In the genomic region with DNA sequence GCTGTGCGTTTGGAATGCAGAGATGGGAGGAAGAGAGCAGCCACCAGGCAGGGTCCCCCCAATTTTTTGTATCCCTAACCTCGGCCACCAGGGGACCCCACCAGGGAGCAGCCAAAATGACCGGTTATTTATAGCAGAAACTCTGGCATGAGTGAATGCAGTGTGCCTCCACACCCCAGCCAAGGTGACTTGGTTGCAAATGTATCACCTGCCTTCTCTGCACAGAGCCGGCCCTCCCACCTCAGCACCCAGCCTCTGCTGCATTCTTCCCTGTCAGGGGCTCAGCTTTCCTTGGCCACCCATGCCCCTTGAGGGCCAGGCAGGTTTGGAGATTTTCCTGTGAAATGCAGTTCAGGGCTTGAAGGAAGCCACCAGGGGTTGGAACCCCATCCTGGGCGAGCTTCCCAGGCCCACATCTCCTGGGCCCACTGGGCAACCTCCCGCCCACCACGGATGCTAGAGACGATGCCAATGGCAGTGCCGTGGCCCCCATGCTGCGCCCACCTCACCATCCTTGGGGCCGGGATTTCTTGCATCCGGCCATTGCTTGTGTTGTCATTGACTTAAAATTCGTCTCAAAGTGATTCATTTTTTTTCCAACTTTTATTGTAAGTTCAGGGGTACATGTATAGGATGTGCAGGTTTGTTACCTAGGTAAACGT, we compare ENCODE assay signal across 24 cellular contexts.
DNase-seq lines count a peak whose midpoint lies in the region; ATAC-seq and TF ChIP-seq lines count a peak whose summit lies in the region.
"Had no signal": no experiment of that assay in that cellular context is flagged by ENCODE, and none has a peak within 500 bp of the region (broad histone marks: within the 10 kb centered on the region; RNA-seq: fewer than 3 reads in every experiment).

No MANE protein-coding gene starts in this region.

- no peak overlapping the region for H3K9ac ChIP-seq in endodermal cell (ENCODE audit: extremely low read depth, low read length, poor library complexity, severe bottlenecking)
- no peak overlapping the region for H3K9ac ChIP-seq in neural progenitor cell
- no peak overlapping the region for H3K9ac ChIP-seq in colonic mucosa (ENCODE audit: low read depth in 2 of 2, low read length in 2 of 2)
- H3K9ac ChIP-seq: BLaER1 treated with 17β-estradiol and CSF1 and Interleukin-3, amounts not matched to agents 10 nM and 100 nM had no signal

- H3K4me3 ChIP-seq in endodermal cell (ENCODE audit: low read length) (no peak overlapping the region), neural progenitor cell (no peak overlapping the region), right cardiac atrium (ENCODE audit: low read length) (no peak overlapping the region), colonic mucosa (no peak overlapping the region)
- H3K4me3 ChIP-seq: A549; BLaER1 treated with 17β-estradiol and CSF1 and Interleukin-3, amounts not matched to agents 10 nM and 100 nM; GM12878; GM23338; HAP-1 had no signal

- no peaks in the 10 kb centered on the region for H3K36me3 ChIP-seq in endodermal cell (ENCODE audit: control insufficient read depth, insufficient read depth, low read length)
- no peaks in the 10 kb centered on the region for H3K36me3 ChIP-seq in neural progenitor cell
- H3K36me3 ChIP-seq in colonic mucosa: no peaks in the 10 kb centered on the region
- H3K36me3 ChIP-seq: BE2C; BLaER1 treated with 17β-estradiol and CSF1 and Interleukin-3, amounts not matched to agents 10 nM and 100 nM; HAP-1 had no signal

- peak; percentile 18; the same call in 1 of the 2 replicates for TF ChIP-seq CTCF in HFFc6 (IDR thresholded peaks at IDR 0.05)
- TF ChIP-seq CTCF in endodermal cell (conservative IDR thresholded peaks at IDR 0.05): peak; percentile 12
- peak; percentile 14 for TF ChIP-seq CTCF in neural progenitor cell (IDR thresholded peaks at IDR 0.05)
- TF ChIP-seq CTCF in colonic mucosa (IDR thresholded peaks at IDR 0.05): no peak

- H4K20me1 ChIP-seq in neural progenitor cell (ENCODE audit: low read depth): no peaks in the 10 kb centered on the region
- H4K20me1 ChIP-seq: BLaER1 treated with 17β-estradiol and CSF1 and Interleukin-3, amounts not matched to agents 10 nM and 100 nM had no signal

- H3K79me2 ChIP-seq in neural progenitor cell (ENCODE audit: low read depth): no peaks in the 10 kb centered on the region

- no peak for DNase-seq in HFFc6
- no peak for DNase-seq in endodermal cell
- DNase-seq in neural progenitor cell (ENCODE audit: low spot score): no peak
- peak; percentile 13 for DNase-seq in posterior vena cava (ENCODE audit: low spot score)
- DNase-seq in right cardiac atrium: no peak
- DNase-seq in colonic mucosa: no peak
- DNase-seq: 8988T; ACHN; AML-193; BE2C; CD4-positive, alpha-beta T cell; CD8-positive, alpha-beta memory T cell; DMS 273 treated with DMSO at 0.1 percent for 48 hours; DMS79; EL; GDM1 had no signal

- H2AFZ ChIP-seq in neural progenitor cell (replicated peaks): no peak overlapping the region
- H2AFZ ChIP-seq: GM23338 had no signal

- H3K9me3 Mint-ChIP-seq in HFFc6 (peaks cover 18% of the 10 kb centered on the region; the same call in 1 of the 2 replicates), endodermal cell (no peaks in the 10 kb centered on the region), neural progenitor cell (no peaks in the 10 kb centered on the region)
- H3K9me3 Mint-ChIP-seq: CD4-positive, alpha-beta T cell; GM23338 had no signal

- intact Hi-C loops in posterior vena cava (cut with DNase I): no loop called here
- intact Hi-C loops in right cardiac atrium (cut with DNase I): no loop called here
- intact Hi-C loops in colonic mucosa (cut with DNase I): no loop called here

- H3K27ac ChIP-seq in endodermal cell (ENCODE audit: low read depth, low read length) (no peak overlapping the region), neural progenitor cell (no peak overlapping the region), right cardiac atrium (ENCODE audit: low read length) (no peak overlapping the region), colonic mucosa (no peak overlapping the region)
- H3K27ac ChIP-seq: A549; BLaER1 treated with 17β-estradiol and CSF1 and Interleukin-3, amounts not matched to agents 10 nM and 100 nM had no signal

- H3K27me3 ChIP-seq in endodermal cell (ENCODE audit: control insufficient read depth, insufficient read depth, low read length, poor library complexity, severe bottlenecking) (no peaks in the 10 kb centered on the region), neural progenitor cell (peaks cover 12% of the 10 kb centered on the region), right cardiac atrium (ENCODE audit: control insufficient read depth, insufficient read depth) (no peaks in the 10 kb centered on the region), colonic mucosa (no peaks in the 10 kb centered on the region)
- H3K27me3 ChIP-seq: BE2C; BLaER1 treated with 17β-estradiol and CSF1 and Interleukin-3, amounts not matched to agents 10 nM and 100 nM had no signal

- H3K27me3 Mint-ChIP-seq in HFFc6 (ENCODE audit: insufficient read depth) (no peaks in the 10 kb centered on the region; the same call in none of the 2 replicates), endodermal cell (ENCODE audit: insufficient read depth) (peaks cover 16% of the 10 kb centered on the region), neural progenitor cell (ENCODE audit: insufficient read depth, low read depth) (peaks cover 5% of the 10 kb centered on the region)
- H3K27me3 Mint-ChIP-seq: CD4-positive, alpha-beta T cell had no signal

- ATAC-seq in GM21723 (IDR thresholded peaks at IDR 0.05; ENCODE audit: unreplicated experiment) (no peak), right cardiac atrium (no peak), GM21360 (IDR thresholded peaks at IDR 0.05; ENCODE audit: unreplicated experiment) (no peak)
- ATAC-seq: A549, GM12878, GM23338 had no signal

- H3K27ac Mint-ChIP-seq in HFFc6: no peak overlapping the region
- no peak overlapping the region for H3K27ac Mint-ChIP-seq in endodermal cell
- H3K27ac Mint-ChIP-seq in neural progenitor cell: peak overlapping the region; percentile 50
- H3K27ac Mint-ChIP-seq: CD14-positive monocyte; CD4-positive, alpha-beta T cell; CD8-positive, alpha-beta memory T cell; GM23338 had no signal

- no peaks in the 10 kb centered on the region for H3K4me1 Mint-ChIP-seq in HFFc6 (ENCODE audit: low read depth)
- H3K4me1 Mint-ChIP-seq in endodermal cell: no peaks in the 10 kb centered on the region
- H3K4me1 Mint-ChIP-seq in neural progenitor cell: peaks cover 9% of the 10 kb centered on the region
- H3K4me1 Mint-ChIP-seq: CD14-positive monocyte; CD8-positive, alpha-beta memory T cell; GM23338 had no signal

- H3K9me3 ChIP-seq in endodermal cell (ENCODE audit: control insufficient read depth, low read length): no peaks in the 10 kb centered on the region
- H3K9me3 ChIP-seq in neural progenitor cell (ENCODE audit: low read depth): no peaks in the 10 kb centered on the region
- H3K9me3 ChIP-seq in right cardiac atrium (ENCODE audit: control insufficient read depth, low read length): no peaks in the 10 kb centered on the region
- no peaks in the 10 kb centered on the region for H3K9me3 ChIP-seq in colonic mucosa
- H3K9me3 ChIP-seq: A549; BE2C; BLaER1 treated with 17β-estradiol and CSF1 and Interleukin-3, amounts not matched to agents 10 nM and 100 nM; HAP-1 had no signal

- H3K4me2 ChIP-seq in neural progenitor cell: no peak overlapping the region
- H3K4me2 ChIP-seq: A549; BLaER1 treated with 17β-estradiol and CSF1 and Interleukin-3, amounts not matched to agents 10 nM and 100 nM; GM23338 had no signal

- 78 to 83% methylated on average over 9 to 14 of the region's 14 CpGs for WGBS in endodermal cell (ENCODE audit: insufficient coverage in 1 of 2, insufficient read length in 1 of 2), 2 experiments
- 64% methylated on average over 14 of the region's 14 CpGs for WGBS in right cardiac atrium

- H3K4me3 Mint-ChIP-seq in HFFc6: no peak overlapping the region
- H3K4me3 Mint-ChIP-seq in endodermal cell: no peak overlapping the region
- H3K4me3 Mint-ChIP-seq in neural progenitor cell: no peak overlapping the region
- H3K4me3 Mint-ChIP-seq: CD14-positive monocyte; CD4-positive, alpha-beta T cell; CD8-positive, alpha-beta memory T cell; GM23338 had no signal

- no peaks in the 10 kb centered on the region for H3F3A ChIP-seq in neural progenitor cell (ENCODE audit: low read depth)

- H3K36me3 Mint-ChIP-seq in HFFc6 (ENCODE audit: low read depth) (no peaks in the 10 kb centered on the region), endodermal cell (ENCODE audit: low read depth) (no peaks in the 10 kb centered on the region), neural progenitor cell (peaks cover 6% of the 10 kb centered on the region)
- H3K36me3 Mint-ChIP-seq: CD14-positive monocyte; CD8-positive, alpha-beta memory T cell had no signal

- H3K4me1 ChIP-seq in endodermal cell (ENCODE audit: control insufficient read depth, insufficient read depth, low read length) (no peaks in the 10 kb centered on the region), neural progenitor cell (no peaks in the 10 kb centered on the region), right cardiac atrium (ENCODE audit: control insufficient read depth, insufficient read depth, low read length) (no peaks in the 10 kb centered on the region), colonic mucosa (no peaks in the 10 kb centered on the region)
- H3K4me1 ChIP-seq: A549, BE2C, HAP-1 had no signal
